Comparison of ENCODE assay signal across 8 cellular contexts in genomic region chr16:50548659-50549560, GRCh38. TPM values are rescaled to one million over a fixed set of nuclear protein-coding genes. Genes with fewer than 3 reads are reported as not detected.
DNase-seq lines count a peak whose midpoint lies in the region; ATAC-seq and TF ChIP-seq lines count a peak whose summit lies in the region.

No MANE protein-coding gene starts in this region.

- H3K4me1 Mint-ChIP-seq in effector memory CD8-positive, alpha-beta T cell (ENCODE audit: low read depth in 2 of 2) = peaks cover 9 to 18% of the 10 kb centered on the region in 2 donors

- no peaks in the 10 kb centered on the region for H3K9me3 ChIP-seq in neural cell (ENCODE audit: low read length)

- H3K9me3 Mint-ChIP-seq in effector memory CD8-positive, alpha-beta T cell = no peaks in the 10 kb centered on the region

- TF ChIP-seq RAD21 in neural cell (conservative IDR thresholded peaks at IDR 0.05) = no peak

- peak overlapping the region; percentile 64 for H3K9ac ChIP-seq in neural cell (ENCODE audit: low read length)

- no peaks in the 10 kb centered on the region for H3K79me2 ChIP-seq in neural cell (replicated peaks; ENCODE audit: insufficient read depth, low read length)

- no peak overlapping the region for H3K27ac ChIP-seq in neural cell (ENCODE audit: low read length)

- peaks cover 30% of the 10 kb centered on the region for H3K27me3 ChIP-seq in neural cell (ENCODE audit: insufficient read depth, low read depth, low read length)

- H3K4me2 ChIP-seq in neural cell (ENCODE audit: low read length) = peak overlapping the region; percentile 51

- H2AFZ ChIP-seq in neural cell (ENCODE audit: low read depth, low read length) = no peak overlapping the region

- no peak for TF ChIP-seq CTCF in neural cell (IDR thresholded peaks at IDR 0.05; ENCODE audit: poor library complexity, severe bottlenecking)

- peak overlapping the region; percentile 71 for H3K4me3 ChIP-seq in neural cell (ENCODE audit: low read length)

- DNase-seq in NCI-H146 (lab: John Stamatoyannopoulos, UW) (peak; percentile 34), NCI-H146 treated with DMSO at 0.1 percent for 48 hours (lab: John Stamatoyannopoulos, UW; ENCODE audit: unreplicated experiment) (no peak), T follicular helper cell (ENCODE audit: low read depth) (peak; percentile 17), middle frontal gyrus (ENCODE audit: extremely low spot score, low spot score) (no peak), kidney tubule cell (ENCODE audit: low spot score) (no peak)
- peak in 1 of 3 experiments; percentile 43 for DNase-seq in effector memory CD8-positive, alpha-beta T cell

- H3K27me3 Mint-ChIP-seq in effector memory CD8-positive, alpha-beta T cell = no peaks in the 10 kb centered on the region

- no peaks in the 10 kb centered on the region for H3K9me2 ChIP-seq in neural cell (ENCODE audit: insufficient read depth, low read length)

- H3K4me3 Mint-ChIP-seq in effector memory CD8-positive, alpha-beta T cell = peak overlapping the region; percentile 74 to 78

- H3K36me3 ChIP-seq in neural cell (ENCODE audit: insufficient read depth, low read length) = no peaks in the 10 kb centered on the region

- no peak for TF ChIP-seq EP300 in neural cell (conservative IDR thresholded peaks at IDR 0.05; ENCODE audit: poor library complexity, severe bottlenecking)

- peak overlapping the region; percentile 67 to 85 for H3K27ac Mint-ChIP-seq in effector memory CD8-positive, alpha-beta T cell

- peaks cover 21% of the 10 kb centered on the region for H3K36me3 Mint-ChIP-seq in effector memory CD8-positive, alpha-beta T cell (ENCODE audit: insufficient read depth)

- ATAC-seq in HG02943 (IDR thresholded peaks at IDR 0.05; ENCODE audit: low read depth, unreplicated experiment) = peak; percentile 30
- ATAC-seq in effector memory CD8-positive, alpha-beta T cell (replicated peaks) = peak; percentile 7

- H4K20me1 ChIP-seq in neural cell (ENCODE audit: insufficient read depth) = no peaks in the 10 kb centered on the region

- no peaks in the 10 kb centered on the region for H3F3A ChIP-seq in neural cell (ENCODE audit: insufficient read depth, low read length, poor library complexity, severe bottlenecking)

TF ChIP-seq in neural cell, 6 proteins besides CTCF, POLR2A, EP300 and RAD21:
- TF ChIP-seq EZH2 (IDR thresholded peaks at IDR 0.05; ENCODE audit: borderline replicate concordance, insufficient read depth, low read length, poor library complexity, severe bottlenecking) = no peak
- TF ChIP-seq TAF1 (IDR thresholded peaks at IDR 0.05; ENCODE audit: low read depth) = no peak
- TF ChIP-seq SMC3 (conservative IDR thresholded peaks at IDR 0.05; ENCODE audit: poor library complexity) = no peak
- TF ChIP-seq REST (IDR thresholded peaks at IDR 0.05; ENCODE audit: borderline replicate concordance) = no peak
- TF ChIP-seq POLR2AphosphoS5 (IDR thresholded peaks at IDR 0.05) = no peak
- TF ChIP-seq MXI1 (conservative IDR thresholded peaks at IDR 0.05; ENCODE audit: poor library complexity, severe bottlenecking) = peak; percentile 1
TF ChIP-seq in neural cell: peak in this region for 1.

RNA-seq across cellular contexts. Expression of gene NKD1, which starts 0.7 kb away (rescaled TPM):
- 0.42 and 1.1 TPM in 2 replicates for polyA plus RNA-seq in neural cell
- 1.5 TPM in 2 replicates for polyA minus RNA-seq in neural cell

Comparison
In these comparisons a context has a peak if more than half of its experiments do, and no peak if none do; other contexts are left out.
1. DNase-seq: peak in NCI-H146 (single experiment) and T follicular helper cell (single experiment); none in NCI-H146 treated with DMSO at 0.1 percent for 48 hours (single experiment), middle frontal gyrus (single experiment) and kidney tubule cell (single experiment).